Comparison of ENCODE assay signal across 1 cellular context in genomic region chr7:100570954-100571828, GRCh38.
TF ChIP-seq lines count a peak whose summit lies in the region.

No MANE protein-coding gene starts in this region.

TF ChIP-seq in HepG2, 621 proteins besides CTCF, POLR2A, EP300 and RAD21 (continued from another document and continues in another):
- TF ChIP-seq ZNF407 (CRISPR knock-in tag; IDR thresholded peaks at IDR 0.05; ENCODE audit: not compliant biosample characterization) (no peak), DMAP1 (CRISPR knock-in tag; IDR thresholded peaks at IDR 0.05) (no peak), KMT2B (CRISPR knock-in tag; IDR thresholded peaks at IDR 0.05) (no peak), MAZ (IDR thresholded peaks at IDR 0.05; ENCODE audit: borderline replicate concordance, low read depth, low read length) (peak; percentile 95), MAZ (CRISPR knock-in tag; IDR thresholded peaks at IDR 0.05; ENCODE audit: low read depth) (peak; percentile 64), ZNF484 (CRISPR knock-in tag; IDR thresholded peaks at IDR 0.05; ENCODE audit: borderline replicate concordance, low read depth) (no peak), ZBTB44 (CRISPR knock-in tag; IDR thresholded peaks at IDR 0.05) (no peak), FOXP1 (IDR thresholded peaks at IDR 0.05) (no peak), FOXP1 (CRISPR knock-in tag; IDR thresholded peaks at IDR 0.05) (no peak), ZFP36L2 (CRISPR knock-in tag; IDR thresholded peaks at IDR 0.05) (no peak), GMEB2 (CRISPR knock-in tag; IDR thresholded peaks at IDR 0.05; ENCODE audit: low read depth) (no peak), ZBTB33 (CRISPR knock-in tag; IDR thresholded peaks at IDR 0.05) (no peak), KDM5A (IDR thresholded peaks at IDR 0.05; ENCODE audit: borderline replicate concordance, low read length) (no peak), ZNF282 (IDR thresholded peaks at IDR 0.05; ENCODE audit: partially characterized antibody) (no peak), KDM6A (CRISPR knock-in tag; IDR thresholded peaks at IDR 0.05; ENCODE audit: low read depth) (no peak), REST (IDR thresholded peaks at IDR 0.05; ENCODE audit: borderline replicate concordance in 1 of 2, low read depth in 1 of 2, low read length in 2 of 2) (no peak), HNRNPLL (IDR thresholded peaks at IDR 0.05; ENCODE audit: low read depth, low read length, poor library complexity, severe bottlenecking) (peak; percentile 66), ZFP1 (CRISPR knock-in tag; IDR thresholded peaks at IDR 0.05) (no peak), CREBL2 (CRISPR knock-in tag; IDR thresholded peaks at IDR 0.05; ENCODE audit: borderline replicate concordance) (no peak), ZNF644 (CRISPR knock-in tag; IDR thresholded peaks at IDR 0.05; ENCODE audit: low read depth) (no peak), HNF1B (CRISPR knock-in tag; IDR thresholded peaks at IDR 0.05) (peak; percentile 23; the same call in 1 of the 2 replicates), ZNF670 (CRISPR knock-in tag; IDR thresholded peaks at IDR 0.05; ENCODE audit: borderline replicate concordance) (no peak), KLF13 (CRISPR knock-in tag; IDR thresholded peaks at IDR 0.05) (no peak), ZNF784 (CRISPR knock-in tag; IDR thresholded peaks at IDR 0.05; ENCODE audit: borderline replicate concordance) (0 out of 2 replicates have a peak, but pooled peaks have one; percentile 56), ZNF598 (CRISPR knock-in tag; IDR thresholded peaks at IDR 0.05; ENCODE audit: borderline replicate concordance) (no peak), MIXL1 (CRISPR knock-in tag; IDR thresholded peaks at IDR 0.05) (no peak), KAT2B (IDR thresholded peaks at IDR 0.05; ENCODE audit: borderline replicate concordance, low read depth, low read length) (no peak), DZIP1 (CRISPR knock-in tag; IDR thresholded peaks at IDR 0.05) (no peak), ZNF556 (CRISPR knock-in tag; IDR thresholded peaks at IDR 0.05; ENCODE audit: borderline replicate concordance) (no peak), POLR2AphosphoS2 (IDR thresholded peaks at IDR 0.05; ENCODE audit: low read depth, low read length) (0 out of 2 replicates have a peak, but pooled peaks have one; percentile 71), FOXO4 (CRISPR knock-in tag; conservative IDR thresholded peaks at IDR 0.05) (no peak)
